8 cellular contexts compared by ENCODE assay signal in genomic region chr16:29877266-29877961, GRCh38. TPM values are rescaled to one million over a fixed set of nuclear protein-coding genes. Genes with fewer than 3 reads are reported as not detected.
DNase-seq lines count a peak whose midpoint lies in the region; ATAC-seq and TF ChIP-seq lines count a peak whose summit lies in the region.

No MANE protein-coding gene starts in this region.

- H3K9me3 Mint-ChIP-seq in activated CD8-positive, alpha-beta T cell treated with anti-CD3 and anti-CD28 coated beads for 36 hours, result no peaks in the 10 kb centered on the region

- no peak overlapping the region for H2BK15ac ChIP-seq in IMR-90 (ENCODE audit: low read depth, low read length)

- no peak for TF ChIP-seq CTCF in IMR-90 (conservative IDR thresholded peaks at IDR 0.05; ENCODE audit: low read depth, low read length)
- no peak for TF ChIP-seq CTCF in activated CD8-positive, alpha-beta T cell treated with anti-CD3 and anti-CD28 coated beads for 36 hours (IDR thresholded peaks at IDR 0.05)

- no peaks in the 10 kb centered on the region for H3K9me3 ChIP-seq in IMR-90 (ENCODE audit: control insufficient read depth, insufficient read depth, low read length)
- no peaks in the 10 kb centered on the region for H3K9me3 ChIP-seq in right cardiac atrium (ENCODE audit: control insufficient read depth, low read length)

- H3K27me3 Mint-ChIP-seq in activated CD8-positive, alpha-beta T cell treated with anti-CD3 and anti-CD28 coated beads for 36 hours, result peaks cover 30% of the 10 kb centered on the region

- peak; percentile 65 for ATAC-seq in IMR-90 (ENCODE audit: low read depth)
- ATAC-seq in activated CD8-positive, alpha-beta T cell treated with anti-CD3 and anti-CD28 coated beads for 36 hours, result peak; percentile 89
- ATAC-seq in right cardiac atrium, result peak; percentile 36 to 56
- ATAC-seq in HG02798 (IDR thresholded peaks at IDR 0.05; ENCODE audit: poor library complexity, unreplicated experiment), result no peak
- ATAC-seq in HG03457 (IDR thresholded peaks at IDR 0.05; ENCODE audit: unreplicated experiment), result no peak

- H3K79me1 ChIP-seq in IMR-90 (ENCODE audit: low read depth in 1 of 2, low read length in 2 of 2), result no peaks in the 10 kb centered on the region

- H3K4me3 ChIP-seq in IMR-90 (ENCODE audit: insufficient read depth, low read depth, low read length) (no peak overlapping the region), right cardiac atrium (ENCODE audit: low read length) (no peak overlapping the region)

- no peak overlapping the region for H4K8ac ChIP-seq in IMR-90 (ENCODE audit: low read depth in 2 of 2, low read length in 2 of 2)

- in situ Hi-C loops in IMR-90 (cut with MboI; ENCODE audit: low sequenced_read_pairs), result no loop called here

- H2AFZ ChIP-seq in IMR-90 (replicated peaks; ENCODE audit: low read length, poor library complexity), result peak overlapping the region; percentile 5

- H4K91ac ChIP-seq in IMR-90 (ENCODE audit: insufficient read depth, low read depth, low read length), result no peak overlapping the region

- no peak overlapping the region for H2AK9ac ChIP-seq in IMR-90 (replicated peaks; ENCODE audit: low read depth, low read length, poor library complexity)

- H2AK5ac ChIP-seq in IMR-90 (ENCODE audit: low read depth, low read length), result no peak overlapping the region

- H3K27ac ChIP-seq in IMR-90 (ENCODE audit: insufficient read depth, low read length), result no peak overlapping the region
- no peak overlapping the region for H3K27ac ChIP-seq in right cardiac atrium (ENCODE audit: low read length)

- H3K27ac Mint-ChIP-seq in activated CD8-positive, alpha-beta T cell treated with anti-CD3 and anti-CD28 coated beads for 36 hours, result no peak overlapping the region

- no peak overlapping the region for H3K56ac ChIP-seq in IMR-90 (ENCODE audit: extremely low read depth, insufficient read depth, low read length)

- dilution Hi-C loops in IMR-90 (cut with HindIII; ENCODE audit: low sequenced_read_pairs, unreplicated experiment), result no loop called here

- H3K9ac ChIP-seq in IMR-90 (ENCODE audit: low read depth, low read length), result no peak overlapping the region

- H4K5ac ChIP-seq in IMR-90 (ENCODE audit: low read depth, low read length), result no peak overlapping the region

- H3K18ac ChIP-seq in IMR-90 (ENCODE audit: low read depth, low read length), result no peak overlapping the region

- H3K4me1 ChIP-seq in IMR-90 (ENCODE audit: control insufficient read depth, insufficient read depth, low read length), result no peaks in the 10 kb centered on the region
- no peaks in the 10 kb centered on the region for H3K4me1 ChIP-seq in right cardiac atrium (ENCODE audit: control insufficient read depth, insufficient read depth, low read length)

- H3K27me3 ChIP-seq in IMR-90 (ENCODE audit: control insufficient read depth, insufficient read depth, low read length), result peaks cover 18% of the 10 kb centered on the region
- no peaks in the 10 kb centered on the region for H3K27me3 ChIP-seq in right cardiac atrium (ENCODE audit: control insufficient read depth, insufficient read depth)

- no peak overlapping the region for H3K23ac ChIP-seq in IMR-90 (ENCODE audit: low read depth, low read length)

- intact Hi-C loops in IMR-90 (cut with micrococcal nuclease), result no loop called here
- intact Hi-C loops in activated CD8-positive, alpha-beta T cell treated with anti-CD3 and anti-CD28 coated beads for 36 hours (cut with micrococcal nuclease), result no loop called here
- intact Hi-C loops in right cardiac atrium (cut with DNase I), result no loop called here

- no peak overlapping the region for H2BK120ac ChIP-seq in IMR-90 (ENCODE audit: low read depth, low read length)

- POLR2A ChIA-PET in IMR-90 (lab: Charles Lee; ENCODE audit: unreplicated experiment), result no interaction called here
- POLR2A ChIA-PET in activated CD8-positive, alpha-beta T cell treated with anti-CD3 and anti-CD28 coated beads for 36 hours (lab: Charles Lee), result interaction anchor here (0.9 to 1.5 kb wide), 5 partner anchors 13 to 74 kb away, joined by 3 to 5 read pairs (median 3); partner anchors contain the start of gene KCTD13

- no peak for TF ChIP-seq RAD21 in IMR-90 (IDR thresholded peaks at IDR 0.05; ENCODE audit: low read length)

- no peak overlapping the region for H2BK20ac ChIP-seq in IMR-90 (ENCODE audit: low read depth, low read length)

- BruUV-seq in IMR-90 (replicated peaks; lab: Mats Ljungman, UMichigan), result no TSS peak

- no peaks in the 10 kb centered on the region; the same call in 1 of the 2 replicates for H3K36me3 ChIP-seq in IMR-90 (ENCODE audit: control insufficient read depth, insufficient read depth, low read length)

- no peak overlapping the region for H2BK5ac ChIP-seq in IMR-90 (ENCODE audit: low read depth, low read length, poor library complexity, severe bottlenecking)

- H3K14ac ChIP-seq in IMR-90 (replicated peaks; ENCODE audit: low read depth, low read length), result no peak overlapping the region

- no peaks in the 10 kb centered on the region for H3K9me1 ChIP-seq in IMR-90 (ENCODE audit: insufficient read depth, low read length)

- peaks cover 16% of the 10 kb centered on the region for H3K4me1 Mint-ChIP-seq in activated CD8-positive, alpha-beta T cell treated with anti-CD3 and anti-CD28 coated beads for 36 hours (ENCODE audit: low read depth)

- 6% methylated on average over 10 of the region's 28 CpGs; no CpG with 5 or more reads in 1 of the 2 experiments for WGBS in IMR-90 (ENCODE audit: extremely low coverage in 2 of 2, insufficient read length in 1 of 2), 2 experiments
- 11% methylated on average over 28 of the region's 28 CpGs for WGBS in right cardiac atrium

- H3K4me2 ChIP-seq in IMR-90 (ENCODE audit: low read depth, low read length), result no peak overlapping the region

- no peak overlapping the region for H3K4ac ChIP-seq in IMR-90 (ENCODE audit: low read depth, low read length)

- H3K4me3 Mint-ChIP-seq in activated CD8-positive, alpha-beta T cell treated with anti-CD3 and anti-CD28 coated beads for 36 hours, result peak overlapping the region; percentile 61

- no peaks in the 10 kb centered on the region for H3K36me3 Mint-ChIP-seq in activated CD8-positive, alpha-beta T cell treated with anti-CD3 and anti-CD28 coated beads for 36 hours (ENCODE audit: low read depth)

- no peak for TF ChIP-seq POLR2A in IMR-90 (IDR thresholded peaks at IDR 0.05; ENCODE audit: low read depth, low read length)

- DNase-seq in CMK (ENCODE audit: low read depth), result peak; percentile 35
- DNase-seq in IMR-90, result peak; percentile 15
- DNase-seq in activated CD8-positive, alpha-beta T cell treated with anti-CD3 and anti-CD28 coated beads for 36 hours, result peak; percentile 81
- no peak for DNase-seq in right cardiac atrium
- peak; percentile 56 for DNase-seq in stimulated activated CD4-positive, alpha-beta T cell treated with anti-CD3 and anti-CD28 coated beads, Interleukin-4, amount 100 ng/mL, for 1 hour
- DNase-seq in GOT3 (lab: John Stamatoyannopoulos, UW), result no peak

- peaks cover 3% of the 10 kb centered on the region; the same call in 1 of the 2 replicates for H4K20me1 ChIP-seq in IMR-90 (ENCODE audit: insufficient read depth, low read length)

- CTCF ChIA-PET in IMR-90 (lab: Yijun Ruan, JAX), result no interaction called here
- CTCF ChIA-PET in activated CD8-positive, alpha-beta T cell treated with anti-CD3 and anti-CD28 coated beads for 36 hours (lab: Charles Lee), result interaction anchor here (1.4 to 2.0 kb wide), 2 partner anchors 29 to 155 kb away, joined by 6 to 14 read pairs; no protein-coding TSS in a partner anchor

RNA-seq across cellular contexts. Expression of gene CDIPT, which starts 14.4 kb away (rescaled TPM):
- total RNA-seq in IMR-90 (2012; rRNA removed), result 47.1 and 48.3 TPM in 2 replicates
- 100 and 111 TPM in 2 replicates for polyA plus RNA-seq in IMR-90 (2012; rRNA removed)
- polyA plus RNA-seq in IMR-90 (2012; cell fraction: cytosol; rRNA removed), result 116 and 168 TPM in 2 replicates
- 48.4 and 91.2 TPM in 2 replicates for polyA plus RNA-seq in IMR-90 (2012; cell fraction: nucleus; rRNA removed; ENCODE audit: low replicate concordance)
- total RNA-seq in activated CD8-positive, alpha-beta T cell treated with anti-CD3 and anti-CD28 coated beads for 36 hours, result 10 to 100 TPM; 30.2 to 35.4 TPM
- 100 to 1,000 TPM in 2 of 4 donors, 10 to 100 TPM in 2; 86.7 to 109 (median 99.1) TPM for total RNA-seq in right cardiac atrium
- 106 TPM for polyA plus RNA-seq in right cardiac atrium

RNA-seq across cellular contexts. Expression of gene SEZ6L2, which starts 21.9 kb away (rescaled TPM):
- total RNA-seq in IMR-90 (2012; rRNA removed) (0.72 and 0.83 TPM in 2 replicates), right cardiac atrium (1 to 10 TPM; 1.5 to 3.6 (median 2.1) TPM)
- polyA plus RNA-seq in IMR-90 (2012; rRNA removed) (10.0 and 10.5 TPM in 2 replicates), right cardiac atrium (0.36 TPM)
- 8.2 and 18.4 TPM in 2 replicates for polyA plus RNA-seq in IMR-90 (2012; cell fraction: cytosol; rRNA removed)
- polyA plus RNA-seq in IMR-90 (2012; cell fraction: nucleus; rRNA removed; ENCODE audit: low replicate concordance), result 5.8 and 12.6 TPM in 2 replicates
- total RNA-seq in activated CD8-positive, alpha-beta T cell treated with anti-CD3 and anti-CD28 coated beads for 36 hours, result under 1 TPM; 0.11 to 0.13 TPM

RNA-seq across cellular contexts. Expression of gene ASPHD1, which starts 22.9 kb away (rescaled TPM):
- 4.1 and 4.2 TPM in 2 replicates for total RNA-seq in IMR-90 (2012; rRNA removed)
- polyA plus RNA-seq in IMR-90 (2012; rRNA removed), result 14.5 and 15.7 TPM in 2 replicates
- polyA plus RNA-seq in IMR-90 (2012; cell fraction: cytosol; rRNA removed), result 11.4 and 18.3 TPM in 2 replicates
- 7.8 and 18.8 TPM in 2 replicates for polyA plus RNA-seq in IMR-90 (2012; cell fraction: nucleus; rRNA removed; ENCODE audit: low replicate concordance)
- total RNA-seq in activated CD8-positive, alpha-beta T cell treated with anti-CD3 and anti-CD28 coated beads for 36 hours, result 1 to 10 TPM; 2.0 to 2.1 TPM
- under 1 TPM in 3 of 4 donors, not detected in 1; 0.24 to 0.50 (median 0.28) TPM for total RNA-seq in right cardiac atrium
- polyA plus RNA-seq in right cardiac atrium, result 0.14 TPM

RNA-seq across cellular contexts. Expression of gene KCTD13, which starts 48.6 kb away (rescaled TPM):
- 3.1 and 4.1 TPM in 2 replicates for total RNA-seq in IMR-90 (2012; rRNA removed)
- 20.7 and 22.2 TPM in 2 replicates for polyA plus RNA-seq in IMR-90 (2012; rRNA removed)
- polyA plus RNA-seq in IMR-90 (2012; cell fraction: cytosol; rRNA removed), result 19.7 and 25.2 TPM in 2 replicates
- 81.0 and 169 TPM in 2 replicates for polyA plus RNA-seq in IMR-90 (2012; cell fraction: nucleus; rRNA removed; ENCODE audit: low replicate concordance)
- total RNA-seq in activated CD8-positive, alpha-beta T cell treated with anti-CD3 and anti-CD28 coated beads for 36 hours, result 10 to 100 TPM; 35.2 to 35.3 TPM
- total RNA-seq in right cardiac atrium, result 10 to 100 TPM in 2 of 4 donors, 1 to 10 TPM in 2; 7.3 to 12.8 (median 9.2) TPM
- polyA plus RNA-seq in right cardiac atrium, result 7.1 TPM

RNA-seq across cellular contexts. Expression of gene MVP, which starts 57.2 kb away (rescaled TPM):
- total RNA-seq in IMR-90 (2012; rRNA removed) (221 and 319 TPM in 2 replicates), right cardiac atrium (10 to 100 TPM; 48.2 to 73.9 (median 64.0) TPM)
- polyA plus RNA-seq in IMR-90 (2012; rRNA removed) (204 and 231 TPM in 2 replicates), right cardiac atrium (50.6 TPM)
- 95.3 and 159 TPM in 2 replicates for polyA plus RNA-seq in IMR-90 (2012; cell fraction: cytosol; rRNA removed)
- polyA plus RNA-seq in IMR-90 (2012; cell fraction: nucleus; rRNA removed; ENCODE audit: low replicate concordance), result 358 and 633 TPM in 2 replicates
- 10 to 100 TPM; 32.5 to 33.2 TPM for total RNA-seq in activated CD8-positive, alpha-beta T cell treated with anti-CD3 and anti-CD28 coated beads for 36 hours

Comparison
In these comparisons a context has a peak if more than half of its experiments do, and no peak if none do; other contexts are left out.
1. DNase-seq: peak in CMK (single experiment), IMR-90 (single experiment), activated CD8-positive, alpha-beta T cell treated with anti-CD3 and anti-CD28 coated beads for 36 hours (single experiment) and stimulated activated CD4-positive, alpha-beta T cell treated with anti-CD3 and anti-CD28 coated beads, Interleukin-4, amount 100 ng/mL, for 1 hour (single experiment); none in right cardiac atrium (0 of 3) and GOT3 (single experiment).
2. ATAC-seq: peak in IMR-90 (single experiment), activated CD8-positive, alpha-beta T cell treated with anti-CD3 and anti-CD28 coated beads for 36 hours (single experiment) and right cardiac atrium (2 of 2); none in HG02798 (single experiment) and HG03457 (single experiment).